8 cellular contexts compared by ENCODE assay signal in genomic region chr22:20981787-20982562, GRCh38. TPM values are rescaled to one million over a fixed set of nuclear protein-coding genes. Genes with fewer than 3 reads are reported as not detected.
DNase-seq lines count a peak whose midpoint lies in the region; ATAC-seq and TF ChIP-seq lines count a peak whose summit lies in the region.

LZTR1 (plus strand) TSS chr22:20982297; CDS start chr22:20982372, 75 bp downstream.

- peak within 1 kb of the TSS; percentile 60 for H2BK15ac ChIP-seq in mesenchymal stem cell (ENCODE audit: low read depth, poor library complexity, severe bottlenecking)

- H3K4me1 Mint-ChIP-seq in CD14-positive monocyte = peaks cover 43% of the 10 kb centered on the region
- peaks cover 29 to 34% of the 10 kb centered on the region in 2 donors for H3K4me1 Mint-ChIP-seq in effector memory CD8-positive, alpha-beta T cell (ENCODE audit: low read depth in 2 of 2)

- peak; percentile 56 for TF ChIP-seq CTCF in CD14-positive monocyte (IDR thresholded peaks at IDR 0.05)

- H3K14ac ChIP-seq in mesenchymal stem cell (ENCODE audit: low read length in 2 of 2) = peak within 1 kb of the TSS in 1 of 2 experiments; percentile 99

- peaks cover 23 to 27% of the 10 kb centered on the region in 2 experiments for H3K36me3 ChIP-seq in mesenchymal stem cell (ENCODE audit: control insufficient read depth in 1 of 2, insufficient read depth in 2 of 2, low read depth in 1 of 2, low read length in 2 of 2)

- H3K9me3 Mint-ChIP-seq in CD14-positive monocyte = peaks cover 10 to 19% (median 13%) of the 10 kb centered on the region in 7 donors
- H3K9me3 Mint-ChIP-seq in effector memory CD8-positive, alpha-beta T cell = no peaks in the 10 kb centered on the region

- peak within 1 kb of the TSS; percentile 91 to 99 for H3K18ac ChIP-seq in mesenchymal stem cell (ENCODE audit: low read depth in 1 of 2, low read length in 2 of 2)

- peak within 1 kb of the TSS; percentile 87 for H4K91ac ChIP-seq in mesenchymal stem cell (ENCODE audit: low read length)

- peaks cover 35 to 37% of the 10 kb centered on the region in 2 donors for H3K36me3 Mint-ChIP-seq in CD14-positive monocyte
- H3K36me3 Mint-ChIP-seq in effector memory CD8-positive, alpha-beta T cell (ENCODE audit: insufficient read depth) = peaks cover 10% of the 10 kb centered on the region

- H3K4me3 Mint-ChIP-seq in CD14-positive monocyte = peak within 1 kb of the TSS; percentile 88 to 98
- peak within 1 kb of the TSS; percentile 92 to 97 for H3K4me3 Mint-ChIP-seq in effector memory CD8-positive, alpha-beta T cell

- peak; percentile 61 for ATAC-seq in HG03378 (IDR thresholded peaks at IDR 0.05; ENCODE audit: unreplicated experiment)
- peak; percentile 85 for ATAC-seq in effector memory CD8-positive, alpha-beta T cell (replicated peaks)

- H3K4ac ChIP-seq in mesenchymal stem cell (ENCODE audit: low read depth in 1 of 2, low read length in 2 of 2) = peak within 1 kb of the TSS; percentile 96 to 97

- peaks cover 20% of the 10 kb centered on the region for H3K4me1 ChIP-seq in mesenchymal stem cell (ENCODE audit: control insufficient read depth, insufficient read depth, low read depth, low read length)

- DNase-seq in CD14-positive monocyte (ENCODE audit: low spot score) (peak; percentile 66), NOMO-1 (lab: John Stamatoyannopoulos, UW; ENCODE audit: unreplicated experiment in 2 of 2) (peak; percentile 75 to 88), mesenchymal stem cell (peak; percentile 87)
- DNase-seq in activated CD8-positive, alpha-beta memory T cell treated with anti-CD3 and anti-CD28 coated beads for 4 hours (ENCODE audit: low read depth in 2 of 2) = peak; percentile 36 to 47
- DNase-seq in effector memory CD8-positive, alpha-beta T cell = peak; percentile 49 to 61 (median 56)
- DNase-seq in stimulated activated CD8-positive, alpha-beta memory T cell treated with anti-CD3 and anti-CD28 coated beads, Interleukin-12 subunit alpha, Interleukin-12 subunit beta, amount 100 ng/mL, for 24 hours (ENCODE audit: extremely low read depth) = peak; percentile 30

- peaks cover 34% of the 10 kb centered on the region for H3K79me1 ChIP-seq in mesenchymal stem cell (replicated peaks; ENCODE audit: low read length, poor library complexity, severe bottlenecking)

- intact Hi-C loops in CD14-positive monocyte (cut with micrococcal nuclease) = loop anchor here in 1 of 2 donors (10.0 kb wide), 1 partner anchor 63 kb away; the partner anchor contains the start of gene LRRC74B

- TF ChIP-seq POLR2A in GM19099 (IDR thresholded peaks at IDR 0.05; ENCODE audit: extremely low read depth, insufficient read length, low read depth) = peak; percentile 99

- 1% methylated on average over 79 of the region's 87 CpGs for WGBS in mesenchymal stem cell

- peak within 1 kb of the TSS; percentile 88 for H3K27ac ChIP-seq in mesenchymal stem cell (ENCODE audit: low read length, poor library complexity, severe bottlenecking)

- H2BK5ac ChIP-seq in mesenchymal stem cell (ENCODE audit: low read depth, low read length, poor library complexity, severe bottlenecking) = peak within 1 kb of the TSS; percentile 9

- peaks cover 4 to 11% (median 10%) of the 10 kb centered on the region in 3 donors for H3K27me3 Mint-ChIP-seq in CD14-positive monocyte (ENCODE audit: low read depth in 3 of 3)
- no peaks in the 10 kb centered on the region for H3K27me3 Mint-ChIP-seq in effector memory CD8-positive, alpha-beta T cell

- peaks cover 9% of the 10 kb centered on the region for H3K9me3 ChIP-seq in mesenchymal stem cell (ENCODE audit: control insufficient read depth, low read length)

- peak within 1 kb of the TSS; percentile 98 for H3K9ac ChIP-seq in mesenchymal stem cell (ENCODE audit: low read length)

- H2AK5ac ChIP-seq in mesenchymal stem cell (ENCODE audit: low read length, severe bottlenecking) = peak within 1 kb of the TSS; percentile 84

- H2AFZ ChIP-seq in mesenchymal stem cell (ENCODE audit: low read depth, low read length) = peak within 1 kb of the TSS; percentile 92

- H3K4me3 ChIP-seq in mesenchymal stem cell (ENCODE audit: insufficient read depth in 1 of 2, low read depth in 1 of 2, low read length in 2 of 2) = peak within 1 kb of the TSS; percentile 90 to 94

- peak within 1 kb of the TSS; percentile 83 for H4K8ac ChIP-seq in mesenchymal stem cell (ENCODE audit: low read length)

- peak within 1 kb of the TSS; percentile 9 for H2BK120ac ChIP-seq in mesenchymal stem cell (ENCODE audit: low read depth, low read length)

- peak within 1 kb of the TSS in 1 of 2 experiments; percentile 94 for H3K23ac ChIP-seq in mesenchymal stem cell (ENCODE audit: low read length in 2 of 2)

- peaks cover 0 to 3% of the 10 kb centered on the region in 2 experiments for H3K27me3 ChIP-seq in mesenchymal stem cell (ENCODE audit: control insufficient read depth in 1 of 2, insufficient read depth in 1 of 2, low read length in 2 of 2)

- peak within 1 kb of the TSS; percentile 84 to 92 (median 89) for H3K27ac Mint-ChIP-seq in CD14-positive monocyte
- peak within 1 kb of the TSS; percentile 90 to 97 for H3K27ac Mint-ChIP-seq in effector memory CD8-positive, alpha-beta T cell

- H2BK12ac ChIP-seq in mesenchymal stem cell (ENCODE audit: low read length in 2 of 2) = peak within 1 kb of the TSS in 1 of 2 experiments; percentile 65

- H3K4me2 ChIP-seq in mesenchymal stem cell (ENCODE audit: low read length, poor library complexity, severe bottlenecking) = peak within 1 kb of the TSS; percentile 89

RNA-seq across cellular contexts. Expression of gene LZTR1, which starts in this region (rescaled TPM):
- 10 to 100 TPM in 1 of 2 donors, 1 to 10 TPM in 1; 7.1 to 11.5 TPM for polyA plus RNA-seq in CD14-positive monocyte
- 32.0 TPM for polyA plus RNA-seq in mesenchymal stem cell (2013, experiment 1 of 2)
- polyA plus RNA-seq in mesenchymal stem cell (2013, experiment 2 of 2) = 29.6 TPM

Comparison
In these comparisons a context has a peak if more than half of its experiments do, and no peak if none do; other contexts are left out.
1. Peak in every context shown above with its lines: DNase-seq, ATAC-seq, H3K4me3 ChIP-seq and H3K27ac ChIP-seq.
2. DNase-seq: peak in every context shown above with its lines; median percentile 87 in mesenchymal stem cell; 82 in NOMO-1; 66 in CD14-positive monocyte; 56 in effector memory CD8-positive, alpha-beta T cell; 42 in activated CD8-positive, alpha-beta memory T cell treated with anti-CD3 and anti-CD28 coated beads for 4 hours; 30 in stimulated activated CD8-positive, alpha-beta memory T cell treated with anti-CD3 and anti-CD28 coated beads, Interleukin-12 subunit alpha, Interleukin-12 subunit beta, amount 100 ng/mL, for 24 hours.